In genomic region chr1:166703141-166703540, GRCh38 we compare ENCODE assay signal across 18 cellular contexts.
DNase-seq lines count a peak whose midpoint lies in the region; ATAC-seq, FAIRE-seq and TF ChIP-seq lines count a peak whose summit lies in the region.
"Had no signal": no experiment of that assay in that cellular context is flagged by ENCODE, and none has a peak within 500 bp of the region (broad histone marks: within the 10 kb centered on the region; RNA-seq: fewer than 3 reads in every experiment).

No MANE protein-coding gene starts in this region.

- no peak overlapping the region for H4K91ac ChIP-seq in H1 (replicated peaks; ENCODE audit: insufficient read length, low read length)

- H3K27ac Mint-ChIP-seq in CD8-positive, alpha-beta memory T cell: no peak overlapping the region
- H3K27ac Mint-ChIP-seq in GM23338: no peak overlapping the region
- H3K27ac Mint-ChIP-seq in stimulated activated naive CD8-positive, alpha-beta T cell treated with anti-CD3 and anti-CD28 coated beads, Interleukin-15, amount 100 ng/mL, for 72 hours: no peak overlapping the region
- no peak overlapping the region for H3K27ac Mint-ChIP-seq in activated naive CD8-positive, alpha-beta T cell treated with anti-CD3 and anti-CD28 coated beads, Interleukin-2, amount 50 U/mL, for 24 hours
- H3K27ac Mint-ChIP-seq: CD14-positive monocyte; CD4-positive, alpha-beta T cell; HFFc6 had no signal

- H3K79me1 ChIP-seq in H1 (ENCODE audit: low read depth, low read length): no peaks in the 10 kb centered on the region

- no peaks in the 10 kb centered on the region for H3F3A ChIP-seq in GM23338 (replicated peaks; ENCODE audit: low read depth)

- no peak overlapping the region for H2BK120ac ChIP-seq in H1 (replicated peaks; ENCODE audit: low read depth, low read length)

- ATAC-seq in GM23338: no peak
- ATAC-seq in GM18511 (IDR thresholded peaks at IDR 0.05; ENCODE audit: unreplicated experiment): no peak
- ATAC-seq in stimulated activated naive CD8-positive, alpha-beta T cell treated with anti-CD3 and anti-CD28 coated beads, Interleukin-15, amount 100 ng/mL, for 72 hours: no peak
- ATAC-seq in activated naive CD8-positive, alpha-beta T cell treated with anti-CD3 and anti-CD28 coated beads, Interleukin-2, amount 50 U/mL, for 24 hours: no peak
- ATAC-seq: GM12878 had no signal

- no peaks in the 10 kb centered on the region for H3K36me3 ChIP-seq in CD8-positive, alpha-beta memory T cell (ENCODE audit: insufficient read depth, low read length)
- H3K36me3 ChIP-seq in GM23338 (ENCODE audit: insufficient read depth): no peaks in the 10 kb centered on the region
- H3K36me3 ChIP-seq in H1 (ENCODE audit: control insufficient read depth in 2 of 4, insufficient read depth in 4 of 4, low read length in 3 of 4): no peaks in the 10 kb centered on the region
- no peaks in the 10 kb centered on the region for H3K36me3 ChIP-seq in thyroid gland
- H3K36me3 ChIP-seq: HAP-1 had no signal

- H2BK20ac ChIP-seq in H1 (ENCODE audit: low read length): no peak overlapping the region

- no peak overlapping the region for H3K9ac ChIP-seq in H1 (replicated peaks in 1 of 4; ENCODE audit: extremely low read depth in 1 of 4, low read depth in 3 of 4, low read length in 3 of 4)

- H3K27ac ChIP-seq in CD8-positive, alpha-beta memory T cell (ENCODE audit: low read depth, low read length): peak overlapping the region; percentile 46
- H3K27ac ChIP-seq in GM23338 (ENCODE audit: low read depth) (no peak overlapping the region), H1 (ENCODE audit: low read depth, low read length) (no peak overlapping the region), thyroid gland (peak overlapping the region in 1 of 3 donors; percentile 43)

- no peaks in the 10 kb centered on the region for H3K9me2 ChIP-seq in GM23338 (ENCODE audit: insufficient read depth)

- no peak overlapping the region for H3K14ac ChIP-seq in H1 (ENCODE audit: insufficient read length)

- POLR2A ChIA-PET in CD8-positive, alpha-beta memory T cell (lab: Charles Lee): no interaction called here
- POLR2A ChIA-PET in H1 (lab: Charles Lee; ENCODE audit: partially characterized antibody): no interaction called here

- H3K79me2 ChIP-seq in GM23338 (replicated peaks; ENCODE audit: insufficient read depth) (no peaks in the 10 kb centered on the region), H1 (ENCODE audit: control insufficient read depth in 1 of 2, insufficient read depth in 2 of 2, low read length in 2 of 2) (no peaks in the 10 kb centered on the region)

- TF ChIP-seq CTCF in GM23338 (conservative IDR thresholded peaks at IDR 0.05; ENCODE audit: low read depth in 2 of 2) (no peak), H1 (IDR thresholded peaks at IDR 0.05; ENCODE audit: control extremely low read depth in 1 of 3, insufficient read depth in 1 of 3, low read depth in 1 of 3, low read length in 3 of 3) (no peak), thyroid gland (IDR thresholded peaks at IDR 0.05) (no peak)

- H3K27me3 Mint-ChIP-seq in CD8-positive, alpha-beta memory T cell: peaks cover 9 to 31% of the 10 kb centered on the region in 2 donors
- H3K27me3 Mint-ChIP-seq in GM23338 (ENCODE audit: insufficient read depth, low read depth, poor library complexity): no peaks in the 10 kb centered on the region
- peaks cover 39% of the 10 kb centered on the region for H3K27me3 Mint-ChIP-seq in stimulated activated naive CD8-positive, alpha-beta T cell treated with anti-CD3 and anti-CD28 coated beads, Interleukin-15, amount 100 ng/mL, for 72 hours
- peaks cover 25% of the 10 kb centered on the region for H3K27me3 Mint-ChIP-seq in activated naive CD8-positive, alpha-beta T cell treated with anti-CD3 and anti-CD28 coated beads, Interleukin-2, amount 50 U/mL, for 24 hours

- no peak for TF ChIP-seq EP300 in H1 (IDR thresholded peaks at IDR 0.05; ENCODE audit: borderline replicate concordance in 1 of 2, low read depth in 2 of 2, low read length in 2 of 2)

- H3K56ac ChIP-seq in H1 (replicated peaks; ENCODE audit: insufficient read length, low read depth, low read length): no peak overlapping the region

- no peaks in the 10 kb centered on the region for H3K36me3 Mint-ChIP-seq in CD8-positive, alpha-beta memory T cell
- no peaks in the 10 kb centered on the region for H3K36me3 Mint-ChIP-seq in GM23338 (ENCODE audit: low read depth)
- no peaks in the 10 kb centered on the region for H3K36me3 Mint-ChIP-seq in activated naive CD8-positive, alpha-beta T cell treated with anti-CD3 and anti-CD28 coated beads, Interleukin-2, amount 50 U/mL, for 24 hours (ENCODE audit: low read depth)
- H3K36me3 Mint-ChIP-seq: CD14-positive monocyte had no signal

- no peaks in the 10 kb centered on the region for H3K27me3 ChIP-seq in CD8-positive, alpha-beta memory T cell (ENCODE audit: insufficient read depth, low read length, poor library complexity, severe bottlenecking)
- no peaks in the 10 kb centered on the region for H3K27me3 ChIP-seq in GM23338 (ENCODE audit: insufficient read depth)
- H3K27me3 ChIP-seq in H1 (replicated peaks in 1 of 4; ENCODE audit: control insufficient read depth in 3 of 4, extremely low read depth in 1 of 4, insufficient read depth in 3 of 4, low read length in 3 of 4): no peaks in the 10 kb centered on the region
- H3K27me3 ChIP-seq in thyroid gland: no peaks in the 10 kb centered on the region

- H3K23ac ChIP-seq in H1 (ENCODE audit: insufficient read length): no peak overlapping the region

- no peak for TF ChIP-seq RAD21 in H1 (IDR thresholded peaks at IDR 0.05 in 1 of 2, conservative IDR thresholded peaks at IDR 0.05 in 1 of 2; ENCODE audit: low read depth in 2 of 2, low read length in 2 of 2)

- H4K8ac ChIP-seq in H1 (ENCODE audit: extremely low read depth, insufficient read depth, low read length): no peak overlapping the region

- H3K9me3 Mint-ChIP-seq in CD8-positive, alpha-beta memory T cell: no peaks in the 10 kb centered on the region
- no peaks in the 10 kb centered on the region for H3K9me3 Mint-ChIP-seq in GM23338
- peaks cover 0 to 2% of the 10 kb centered on the region in 2 donors for H3K9me3 Mint-ChIP-seq in stimulated activated naive CD8-positive, alpha-beta T cell treated with anti-CD3 and anti-CD28 coated beads, Interleukin-15, amount 100 ng/mL, for 72 hours
- H3K9me3 Mint-ChIP-seq in activated naive CD8-positive, alpha-beta T cell treated with anti-CD3 and anti-CD28 coated beads, Interleukin-2, amount 50 U/mL, for 24 hours: no peaks in the 10 kb centered on the region
- H3K9me3 Mint-ChIP-seq: CD4-positive, alpha-beta T cell had no signal

- H3K4me1 ChIP-seq in CD8-positive, alpha-beta memory T cell (ENCODE audit: insufficient read depth, low read length): no peaks in the 10 kb centered on the region
- H3K4me1 ChIP-seq in GM23338 (ENCODE audit: insufficient read depth) (no peaks in the 10 kb centered on the region), H1 (replicated peaks in 1 of 4; ENCODE audit: control insufficient read depth in 3 of 4, insufficient read depth in 4 of 4, low read length in 3 of 4) (no peaks in the 10 kb centered on the region), thyroid gland (peaks cover 11 to 14% of the 10 kb centered on the region in 2 donors)

- no peak for FAIRE-seq in H1 (lab: Jason Lieb, UNC)
- FAIRE-seq: GM12878, GM18507 had no signal

- WGBS in H1 (ENCODE audit: extremely low coverage in 1 of 2, insufficient coverage in 1 of 2, insufficient read length in 1 of 2, insufficient replicate concordance in 2 of 2, low coverage in 1 of 2, low lambda C conversion rate in 2 of 2, missing lambda C conversion rate in 1 of 2), 2 experiments: 94% methylated on average over 2 of the region's 2 CpGs; no CpG with 5 or more reads in 1 of the 2 experiments
- WGBS in thyroid gland, 2 donors: 88 to 92% methylated on average over 2 of the region's 2 CpGs

- CTCF ChIA-PET in CD8-positive, alpha-beta memory T cell (lab: Charles Lee): no interaction called here
- CTCF ChIA-PET in H1 (lab: Charles Lee; ENCODE audit: partially characterized antibody): no interaction called here

- no peak overlapping the region for H3K4me3 Mint-ChIP-seq in CD8-positive, alpha-beta memory T cell
- no peak overlapping the region for H3K4me3 Mint-ChIP-seq in GM23338
- no peak overlapping the region for H3K4me3 Mint-ChIP-seq in stimulated activated naive CD8-positive, alpha-beta T cell treated with anti-CD3 and anti-CD28 coated beads, Interleukin-15, amount 100 ng/mL, for 72 hours
- no peak overlapping the region for H3K4me3 Mint-ChIP-seq in activated naive CD8-positive, alpha-beta T cell treated with anti-CD3 and anti-CD28 coated beads, Interleukin-2, amount 50 U/mL, for 24 hours
- H3K4me3 Mint-ChIP-seq: CD14-positive monocyte; CD4-positive, alpha-beta T cell; HFFc6 had no signal

- H3K4ac ChIP-seq in H1 (replicated peaks; ENCODE audit: insufficient read length, low read depth, low read length): no peak overlapping the region

- intact Hi-C loops in thyroid gland (cut with DNase I): no loop called here

- no peak overlapping the region for H2BK12ac ChIP-seq in H1 (ENCODE audit: low read depth, low read length)

- no peaks in the 10 kb centered on the region for H3K4me1 Mint-ChIP-seq in CD8-positive, alpha-beta memory T cell
- no peaks in the 10 kb centered on the region; the same call in 2 of the 3 replicates for H3K4me1 Mint-ChIP-seq in GM23338
- no peaks in the 10 kb centered on the region for H3K4me1 Mint-ChIP-seq in stimulated activated naive CD8-positive, alpha-beta T cell treated with anti-CD3 and anti-CD28 coated beads, Interleukin-15, amount 100 ng/mL, for 72 hours
- no peaks in the 10 kb centered on the region for H3K4me1 Mint-ChIP-seq in activated naive CD8-positive, alpha-beta T cell treated with anti-CD3 and anti-CD28 coated beads, Interleukin-2, amount 50 U/mL, for 24 hours
- H3K4me1 Mint-ChIP-seq: CD14-positive monocyte had no signal

- no peak overlapping the region for H2BK15ac ChIP-seq in H1 (ENCODE audit: low read length)

- no peaks in the 10 kb centered on the region for H3K23me2 ChIP-seq in H1 (ENCODE audit: low read depth, low read length)

- H3K4me2 ChIP-seq in GM23338 (no peak overlapping the region), H1 (ENCODE audit: insufficient read depth in 1 of 2, low read depth in 2 of 2, low read length in 2 of 2) (no peak overlapping the region)

- no peak overlapping the region for H3K18ac ChIP-seq in H1 (ENCODE audit: extremely low read depth, low read length)

- H4K5ac ChIP-seq in H1 (ENCODE audit: insufficient read length, low read depth, low read length): no peak overlapping the region

- H4K20me1 ChIP-seq in GM23338 (replicated peaks; ENCODE audit: insufficient read depth) (no peaks in the 10 kb centered on the region), H1 (replicated peaks in 1 of 2; ENCODE audit: control insufficient read depth in 1 of 2, insufficient read depth in 2 of 2, low read length in 2 of 2) (no peaks in the 10 kb centered on the region)

- TF ChIP-seq POLR2A in H1 (IDR thresholded peaks at IDR 0.05; ENCODE audit: control extremely low read depth in 1 of 2, low read depth in 2 of 2, low read length in 2 of 2): no peak
- no peak for TF ChIP-seq POLR2A in thyroid gland (IDR thresholded peaks at IDR 0.05)

- H2AFZ ChIP-seq in GM23338 (peak overlapping the region; percentile 21; the same call in 1 of the 2 replicates), H1 (ENCODE audit: low read length) (0 out of 2 replicates have a peak overlapping the region, but pooled peaks have one; percentile 40)

- H3K9me3 ChIP-seq in CD8-positive, alpha-beta memory T cell (ENCODE audit: low read length): no peaks in the 10 kb centered on the region
- H3K9me3 ChIP-seq in H1 (ENCODE audit: insufficient read depth in 2 of 2, low read depth in 1 of 2, low read length in 1 of 2) (no peaks in the 10 kb centered on the region), thyroid gland (no peaks in the 10 kb centered on the region)
- H3K9me3 ChIP-seq: HAP-1 had no signal

- no peak overlapping the region for H2BK5ac ChIP-seq in H1 (ENCODE audit: low read depth, low read length)

- no peak overlapping the region for H2AK5ac ChIP-seq in H1 (ENCODE audit: low read depth, low read length)

- H3K4me3 ChIP-seq in CD8-positive, alpha-beta memory T cell (ENCODE audit: low read length): no peak overlapping the region
- H3K4me3 ChIP-seq in GM23338 (no peak overlapping the region), H1 (ENCODE audit: extremely low read depth in 1 of 4, insufficient read depth in 2 of 4, low read depth in 3 of 4, low read length in 4 of 4) (no peak overlapping the region), thyroid gland (replicated peaks in 1 of 3) (no peak overlapping the region)
- H3K4me3 ChIP-seq: GM12878, HAP-1 had no signal

- no peak for DNase-seq in CD8-positive, alpha-beta memory T cell
- DNase-seq in GM23338 (ENCODE audit: low spot score) (no peak), H1 (ENCODE audit: low read depth in 1 of 2, low spot score in 2 of 2) (no peak), thyroid gland (peak; percentile 5 to 9), midbrain (lab: John Stamatoyannopoulos, UW) (no peak)
- no peak for DNase-seq in stimulated activated naive CD8-positive, alpha-beta T cell treated with anti-CD3 and anti-CD28 coated beads, Interleukin-15, amount 100 ng/mL, for 72 hours
- DNase-seq in activated naive CD8-positive, alpha-beta T cell treated with anti-CD3 and anti-CD28 coated beads, Interleukin-2, amount 50 U/mL, for 24 hours: no peak
- DNase-seq: Calu3; CD4-positive, alpha-beta T cell; COR-L47; DMS153; DND-41; HFFc6 had no signal

Comparison
In these comparisons a context has a peak if more than half of its experiments do, and no peak if none do; other contexts are left out.
1. DNase-seq: peak in thyroid gland (2 of 2); none in CD8-positive, alpha-beta memory T cell (0 of 5), GM23338 (single experiment), H1 (0 of 2), stimulated activated naive CD8-positive, alpha-beta T cell treated with anti-CD3 and anti-CD28 coated beads, Interleukin-15, amount 100 ng/mL, for 72 hours (0 of 2), activated naive CD8-positive, alpha-beta T cell treated with anti-CD3 and anti-CD28 coated beads, Interleukin-2, amount 50 U/mL, for 24 hours (single experiment) and midbrain (single experiment).